29 cellular contexts compared by ENCODE assay signal in the genomic region with DNA sequence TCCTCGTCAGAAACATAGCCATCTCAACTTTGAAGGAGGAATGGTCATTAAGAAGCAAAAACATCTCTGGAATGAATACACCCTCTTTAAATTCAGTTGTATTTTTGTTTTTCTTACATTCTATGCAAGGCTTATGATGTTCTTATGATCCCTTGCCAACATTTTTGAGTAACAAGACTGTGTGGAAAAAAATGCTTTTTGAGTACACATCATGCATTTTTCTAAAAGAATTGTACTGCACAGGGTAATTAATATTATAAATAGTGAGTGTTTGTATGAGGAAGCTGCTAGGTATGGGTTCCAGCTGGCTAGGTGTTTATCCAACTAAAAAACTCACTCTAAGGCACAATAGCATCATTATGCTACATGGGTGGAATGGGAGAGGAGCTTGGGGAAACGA. TPM values are rescaled to one million over a fixed set of nuclear protein-coding genes. Genes with fewer than 3 reads are reported as not detected.
A peak's percentile ranks its signal among the peaks of the same experiment; 100 is the strongest.
DNase-seq lines count a peak whose midpoint lies in the region; ATAC-seq and TF ChIP-seq lines count a peak whose summit lies in the region.
"Had no signal": no experiment of that assay in that cellular context is flagged by ENCODE, and none has a peak within 500 bp of the region (broad histone marks: within the 10 kb centered on the region; RNA-seq: fewer than 3 reads in every experiment).

No MANE protein-coding gene starts in this region.

- no peak overlapping the region for H3K9ac ChIP-seq in PC-3 (ENCODE audit: low read length)
- H3K9ac ChIP-seq: BLaER1 treated with 17β-estradiol and CSF1 and Interleukin-3, amounts not matched to agents 10 nM and 100 nM; neural progenitor cell had no signal

- no peak for ATAC-seq in activated T-cell treated with anti-CD3 and anti-CD28 coated beads, Interleukin-2, amount 50 U/mL, for 4 hours
- ATAC-seq in PC-3, result no peak
- ATAC-seq: activated CD4-positive, alpha-beta T cell treated with anti-CD3 and anti-CD28 coated beads for 36 hours; lower lobe of right lung; stimulated activated naive B cell treated with anti-CD40 and anti-IgM and Interleukin-4, amounts not matched to agents 10 μg/mL and 1 μg/mL and 100 μg/mL, for 72 hours; T-helper 17 cell had no signal

- H3K9me2 ChIP-seq in PC-3 (replicated peaks; ENCODE audit: low read length), result no peaks in the 10 kb centered on the region

- H3K27me3 ChIP-seq in AG04450 (ENCODE audit: control insufficient read depth, insufficient read depth, low read length) (no peaks in the 10 kb centered on the region), PC-3 (ENCODE audit: low read length) (no peaks in the 10 kb centered on the region)
- H3K27me3 ChIP-seq: BLaER1 treated with 17β-estradiol and CSF1 and Interleukin-3, amounts not matched to agents 10 nM and 100 nM; neural progenitor cell; suprapubic skin had no signal

- H3F3A ChIP-seq in PC-3 (ENCODE audit: low read length, unreplicated experiment), result no peaks in the 10 kb centered on the region

- no peak overlapping the region for H3K4me2 ChIP-seq in PC-3 (ENCODE audit: low read length)
- H3K4me2 ChIP-seq: BLaER1 treated with 17β-estradiol and CSF1 and Interleukin-3, amounts not matched to agents 10 nM and 100 nM; neural progenitor cell had no signal

- no peaks in the 10 kb centered on the region for H4K20me1 ChIP-seq in PC-3 (ENCODE audit: low read length)
- H4K20me1 ChIP-seq: BLaER1 treated with 17β-estradiol and CSF1 and Interleukin-3, amounts not matched to agents 10 nM and 100 nM had no signal

- H3K9me3 ChIP-seq in AG04450 (ENCODE audit: control insufficient read depth, insufficient read depth, low read length), result no peaks in the 10 kb centered on the region
- H3K9me3 ChIP-seq in PC-3 (ENCODE audit: low read length), result no peaks in the 10 kb centered on the region
- H3K9me3 ChIP-seq: HAP-1, lower lobe of right lung, suprapubic skin had no signal

- CTCF ChIA-PET in AG04450 (lab: Charles Lee), result interaction anchor here (0.6 to 1.5 kb wide), 3 partner anchors 156 to 267 kb away, joined by 3 to 9 read pairs (median 3); no protein-coding TSS in a partner anchor
- CTCF ChIA-PET in GM10248 (lab: Yijun Ruan, JAX), result no interaction called here
- CTCF ChIA-PET in PC-3 (lab: Charles Lee), result no interaction called here

- DNase-seq in AG04450 (ENCODE audit: low read depth, low spot score) (peak; percentile 76), HCEC 1CT (peak; percentile 33), choroid plexus epithelial cell (ENCODE audit: low read depth) (peak; percentile 78), kidney tubule cell (ENCODE audit: low spot score) (peak; percentile 44), mesenteric fat pad (ENCODE audit: low spot score) (no peak), GM10248 (ENCODE audit: extremely low spot score) (no peak), PC-3 (no peak)
- DNase-seq in activated T-cell treated with anti-CD3 and anti-CD28 coated beads, Interleukin-2, amount 50 U/mL, for 4 hours, result no peak
- DNase-seq: activated CD4-positive, alpha-beta T cell treated with anti-CD3 and anti-CD28 coated beads for 36 hours; activated CD8-positive, alpha-beta memory T cell treated with anti-CD3 and anti-CD28 coated beads for 24 hours; activated T-cell treated with anti-CD3 and anti-CD28 coated beads, Interleukin-2, amount 50 U/mL, for 1 hour; amniotic stem cell; caudate nucleus; DMS79 treated with DMSO at 0.1 percent for 48 hours; lower lobe of right lung; NCI-H1105 treated with DMSO at 0.1 percent for 48 hours; NCI-H2081 treated with DMSO at 0.1 percent for 48 hours; NCI-H345; NCI-H82; stimulated activated CD4-positive, alpha-beta T cell treated with anti-CD3 and anti-CD28 coated beads, Interleukin-4, amount 100 ng/mL, for 24 hours; stimulated activated naive B cell treated with anti-CD40 and anti-IgM and Interleukin-4, amounts not matched to agents 10 μg/mL and 1 μg/mL and 100 μg/mL, for 72 hours; T-helper 17 cell had no signal

- no peak overlapping the region for H2AFZ ChIP-seq in PC-3 (ENCODE audit: low read length)
- H2AFZ ChIP-seq: neural progenitor cell had no signal

- no TSS peak for BruUV-seq in PC-3 (replicated peaks; lab: Mats Ljungman, UMichigan)

- no peak overlapping the region for H3K4me3 Mint-ChIP-seq in activated T-cell treated with anti-CD3 and anti-CD28 coated beads, Interleukin-2, amount 50 U/mL, for 4 hours
- H3K4me3 Mint-ChIP-seq: activated CD4-positive, alpha-beta T cell treated with anti-CD3 and anti-CD28 coated beads for 36 hours; IgD-negative memory B cell; neural progenitor cell; stimulated activated naive B cell treated with anti-CD40 and anti-IgM and Interleukin-4, amounts not matched to agents 10 μg/mL and 1 μg/mL and 100 μg/mL, for 72 hours; T-helper 17 cell had no signal

- POLR2A ChIA-PET in AG04450 (lab: Yijun Ruan, JAX) (interaction anchor here (1.8 kb wide), 1 partner anchor 59 kb away, joined by 10 read pairs; a partner anchor contains a TSS), GM10248 (lab: Yijun Ruan, JAX) (no interaction called here), PC-3 (lab: Charles Lee; ENCODE audit: unreplicated experiment) (no interaction called here)

- H3K4me1 ChIP-seq in PC-3 (ENCODE audit: insufficient read depth, low read length), result peaks cover 1% of the 10 kb centered on the region; the same call in 1 of the 2 replicates
- H3K4me1 ChIP-seq: BLaER1 treated with 17β-estradiol and CSF1 and Interleukin-3, amounts not matched to agents 10 nM and 100 nM; HAP-1; neural progenitor cell had no signal

- no peaks in the 10 kb centered on the region for H3K4me1 Mint-ChIP-seq in activated T-cell treated with anti-CD3 and anti-CD28 coated beads, Interleukin-2, amount 50 U/mL, for 4 hours (ENCODE audit: low read depth)
- H3K4me1 Mint-ChIP-seq: activated CD4-positive, alpha-beta T cell treated with anti-CD3 and anti-CD28 coated beads for 36 hours; IgD-negative memory B cell; stimulated activated naive B cell treated with anti-CD40 and anti-IgM and Interleukin-4, amounts not matched to agents 10 μg/mL and 1 μg/mL and 100 μg/mL, for 72 hours had no signal

- H3K27ac ChIP-seq in AG04450 (ENCODE audit: low read depth, low read length), result peak overlapping the region; percentile 68
- H3K27ac ChIP-seq in PC-3 (ENCODE audit: low read length), result no peak overlapping the region
- H3K27ac ChIP-seq: BLaER1 treated with 17β-estradiol and CSF1 and Interleukin-3, amounts not matched to agents 10 nM and 100 nM; epithelial cell of prostate; lower lobe of right lung; neural progenitor cell; SK-N-MC; suprapubic skin had no signal

- intact Hi-C loops in PC-3 (cut with micrococcal nuclease), result no loop called here

- H3K4me3 ChIP-seq in AG04450 (ENCODE audit: low read depth, low read length) (no peak overlapping the region), choroid plexus epithelial cell (ENCODE audit: low read depth, low read length) (no peak overlapping the region), PC-3 (ENCODE audit: low read length) (no peak overlapping the region)
- H3K4me3 ChIP-seq: BLaER1 treated with 17β-estradiol and CSF1 and Interleukin-3, amounts not matched to agents 10 nM and 100 nM; HAP-1; lower lobe of right lung; neural progenitor cell; SK-N-MC; suprapubic skin had no signal

- no peaks in the 10 kb centered on the region for H3K36me3 ChIP-seq in PC-3 (ENCODE audit: low read depth, low read length)
- H3K36me3 ChIP-seq: BLaER1 treated with 17β-estradiol and CSF1 and Interleukin-3, amounts not matched to agents 10 nM and 100 nM; HAP-1; lower lobe of right lung; neural progenitor cell; suprapubic skin had no signal

- TF ChIP-seq CTCF in AG04450 (IDR thresholded peaks at IDR 0.05; ENCODE audit: low read depth, low read length) (no peak), choroid plexus epithelial cell (conservative IDR thresholded peaks at IDR 0.05; ENCODE audit: low read depth, low read length) (no peak), GM10248 (IDR thresholded peaks at IDR 0.05; ENCODE audit: control extremely low read depth, extremely low read depth, low read depth, missing control alignments) (no peak), PC-3 (conservative IDR thresholded peaks at IDR 0.05; ENCODE audit: low read depth, low read length) (no peak)

- H3K9me3 Mint-ChIP-seq in activated T-cell treated with anti-CD3 and anti-CD28 coated beads, Interleukin-2, amount 50 U/mL, for 4 hours, result no peaks in the 10 kb centered on the region
- H3K9me3 Mint-ChIP-seq: IgD-negative memory B cell; neural progenitor cell; stimulated activated naive B cell treated with anti-CD40 and anti-IgM and Interleukin-4, amounts not matched to agents 10 μg/mL and 1 μg/mL and 100 μg/mL, for 72 hours had no signal

- H3K79me2 ChIP-seq in PC-3 (ENCODE audit: low read length), result no peaks in the 10 kb centered on the region

- H3K36me3 Mint-ChIP-seq in activated T-cell treated with anti-CD3 and anti-CD28 coated beads, Interleukin-2, amount 50 U/mL, for 4 hours (ENCODE audit: insufficient read depth), result no peaks in the 10 kb centered on the region
- H3K36me3 Mint-ChIP-seq: IgD-negative memory B cell; neural progenitor cell; stimulated activated naive B cell treated with anti-CD40 and anti-IgM and Interleukin-4, amounts not matched to agents 10 μg/mL and 1 μg/mL and 100 μg/mL, for 72 hours had no signal

- peaks cover 12% of the 10 kb centered on the region for H3K27me3 Mint-ChIP-seq in activated T-cell treated with anti-CD3 and anti-CD28 coated beads, Interleukin-2, amount 50 U/mL, for 4 hours (ENCODE audit: low read depth)

RNA-seq across cellular contexts. Expression of a gene that starts 59.0 kb away (rescaled TPM):
- polyA plus RNA-seq in AG04450 (2011; rRNA removed), result 335 and 361 TPM in 2 replicates
- polyA minus RNA-seq in AG04450 (2011; rRNA and poly(A)+ RNA removed), result 219 and 226 TPM in 2 replicates
- 81.3 TPM for total RNA-seq in mesenteric fat pad
- 1 to 10 TPM; 6.6 to 9.5 (median 8.8) TPM for total RNA-seq in activated T-cell treated with anti-CD3 and anti-CD28 coated beads, Interleukin-2, amount 50 U/mL, for 4 hours
- total RNA-seq in PC-3 (2014; rRNA removed), result 144 and 174 TPM in 2 replicates

Comparison
In these comparisons a context has a peak if more than half of its experiments do, and no peak if none do; other contexts are left out.
1. DNase-seq: peak in AG04450 (single experiment), HCEC 1CT (single experiment), choroid plexus epithelial cell (single experiment) and kidney tubule cell (single experiment); none in mesenteric fat pad (single experiment), GM10248 (single experiment), activated T-cell treated with anti-CD3 and anti-CD28 coated beads, Interleukin-2, amount 50 U/mL, for 4 hours (single experiment) and PC-3 (single experiment).